19 cellular contexts compared by ENCODE assay signal in genomic region chr11:21635359-21635758, GRCh38.
DNase-seq lines count a peak whose midpoint lies in the region; ATAC-seq lines count a peak whose summit lies in the region.
"Had no signal": no experiment of that assay in that cellular context is flagged by ENCODE, and none has a peak within 500 bp of the region (broad histone marks: within the 10 kb centered on the region; RNA-seq: fewer than 3 reads in every experiment).

No MANE protein-coding gene starts in this region.

- H3K27ac Mint-ChIP-seq in dendritic cell treated with granulocyte-macrophage colony-stimulating factor and Interleukin-4, amounts not matched to agents 40 ng/mL and 50 ng/mL, for 4 days, result peak overlapping the region; percentile 82
- H3K27ac Mint-ChIP-seq in activated T-helper 17 cell treated with anti-CD3 and anti-CD28 coated beads, Interleukin-2, amount 50 U/mL, for 72 hours, result no peak overlapping the region
- H3K27ac Mint-ChIP-seq: activated B cell treated with CpG ODN at 0.5 μM for 24 hours; activated CD4-positive, alpha-beta memory T cell treated with anti-CD3 and anti-CD28 coated beads for 36 hours had no signal

- DNase-seq in Kasumi-1 (lab: John Stamatoyannopoulos, UW) (peak; percentile 19 to 23), NCI-H1092 (lab: John Stamatoyannopoulos, UW) (no peak), posterior cingulate gyrus (no peak)
- DNase-seq: activated B cell treated with CpG ODN at 0.5 μM for 24 hours; activated CD4-positive, alpha-beta memory T cell treated with anti-CD3 and anti-CD28 coated beads for 36 hours; activated T-cell treated with anti-CD3 and anti-CD28 coated beads for 4 hours; brain microvascular endothelial cell; C1 segment of cervical spinal cord; left cardiac atrium; MM.1S; NCI-H187 treated with DMSO at 0.1 percent for 48 hours; NCI-H345; stimulated activated CD4-positive, alpha-beta T cell treated with anti-CD3 and anti-CD28 coated beads, Interleukin-1b, Interleukin-23, amount 100 ng/mL, for 48 hours; substantia nigra; T-helper 9 cell had no signal

- H3K4me3 Mint-ChIP-seq in dendritic cell treated with granulocyte-macrophage colony-stimulating factor and Interleukin-4, amounts not matched to agents 40 ng/mL and 50 ng/mL, for 4 days, result peak overlapping the region; percentile 47
- H3K4me3 Mint-ChIP-seq in activated T-helper 17 cell treated with anti-CD3 and anti-CD28 coated beads, Interleukin-2, amount 50 U/mL, for 72 hours, result no peak overlapping the region
- H3K4me3 Mint-ChIP-seq: activated B cell treated with CpG ODN at 0.5 μM for 24 hours; activated CD4-positive, alpha-beta memory T cell treated with anti-CD3 and anti-CD28 coated beads for 36 hours had no signal

- intact Hi-C loops in dendritic cell treated with granulocyte-macrophage colony-stimulating factor and Interleukin-4, amounts not matched to agents 40 ng/mL and 50 ng/mL, for 4 days (cut with micrococcal nuclease), result loop anchor here (1.0 to 10.0 kb wide), 2 partner anchors 9 to 499 kb away; no protein-coding TSS in a partner anchor
- intact Hi-C loops in posterior cingulate gyrus (cut with DNase I), result no loop called here

- ATAC-seq in GM18867 (IDR thresholded peaks at IDR 0.05; ENCODE audit: unreplicated experiment) (peak; percentile 49), HG02759 (IDR thresholded peaks at IDR 0.05; ENCODE audit: unreplicated experiment) (peak; percentile 57)
- ATAC-seq in activated T-helper 17 cell treated with anti-CD3 and anti-CD28 coated beads, Interleukin-2, amount 50 U/mL, for 72 hours (replicated peaks), result no peak
- ATAC-seq: left cardiac atrium had no signal

- H3K27me3 Mint-ChIP-seq in dendritic cell treated with granulocyte-macrophage colony-stimulating factor and Interleukin-4, amounts not matched to agents 40 ng/mL and 50 ng/mL, for 4 days, result no peaks in the 10 kb centered on the region
- H3K27me3 Mint-ChIP-seq in activated T-helper 17 cell treated with anti-CD3 and anti-CD28 coated beads, Interleukin-2, amount 50 U/mL, for 72 hours, result no peaks in the 10 kb centered on the region
- H3K27me3 Mint-ChIP-seq: activated B cell treated with CpG ODN at 0.5 μM for 24 hours; activated CD4-positive, alpha-beta memory T cell treated with anti-CD3 and anti-CD28 coated beads for 36 hours had no signal

- no peaks in the 10 kb centered on the region for H3K36me3 Mint-ChIP-seq in dendritic cell treated with granulocyte-macrophage colony-stimulating factor and Interleukin-4, amounts not matched to agents 40 ng/mL and 50 ng/mL, for 4 days (ENCODE audit: low read depth)
- H3K36me3 Mint-ChIP-seq in activated T-helper 17 cell treated with anti-CD3 and anti-CD28 coated beads, Interleukin-2, amount 50 U/mL, for 72 hours (ENCODE audit: low read depth), result no peaks in the 10 kb centered on the region
- H3K36me3 Mint-ChIP-seq: activated CD4-positive, alpha-beta memory T cell treated with anti-CD3 and anti-CD28 coated beads for 36 hours had no signal

- H3K9me3 Mint-ChIP-seq in dendritic cell treated with granulocyte-macrophage colony-stimulating factor and Interleukin-4, amounts not matched to agents 40 ng/mL and 50 ng/mL, for 4 days, result no peaks in the 10 kb centered on the region
- peaks cover 8% of the 10 kb centered on the region for H3K9me3 Mint-ChIP-seq in activated T-helper 17 cell treated with anti-CD3 and anti-CD28 coated beads, Interleukin-2, amount 50 U/mL, for 72 hours
- H3K9me3 Mint-ChIP-seq: activated B cell treated with CpG ODN at 0.5 μM for 24 hours had no signal

- peaks cover 18% of the 10 kb centered on the region for H3K4me1 Mint-ChIP-seq in dendritic cell treated with granulocyte-macrophage colony-stimulating factor and Interleukin-4, amounts not matched to agents 40 ng/mL and 50 ng/mL, for 4 days (ENCODE audit: low read depth)
- no peaks in the 10 kb centered on the region for H3K4me1 Mint-ChIP-seq in activated T-helper 17 cell treated with anti-CD3 and anti-CD28 coated beads, Interleukin-2, amount 50 U/mL, for 72 hours
- H3K4me1 Mint-ChIP-seq: activated B cell treated with CpG ODN at 0.5 μM for 24 hours had no signal

Comparison
In these comparisons a context has a peak if more than half of its experiments do, and no peak if none do; other contexts are left out.
1. DNase-seq: peak in Kasumi-1 (2 of 2); none in NCI-H1092 (single experiment) and posterior cingulate gyrus (0 of 10).